Comparison of ENCODE assay signal across 8 cellular contexts in genomic region chr15:52678036-52678467, GRCh38. TPM values are rescaled to one million over a fixed set of nuclear protein-coding genes. Genes with fewer than 3 reads are reported as not detected.
DNase-seq lines count a peak whose midpoint lies in the region; ATAC-seq, FAIRE-seq and TF ChIP-seq lines count a peak whose summit lies in the region.

No MANE protein-coding gene starts in this region.

- no TSS peak for BruUV-seq in GM12878 (replicated peaks; lab: Mats Ljungman, UMichigan)

- TF ChIP-seq CTCF in GM12878 (IDR thresholded peaks at IDR 0.05 in 2 of 3, conservative IDR thresholded peaks at IDR 0.05 in 1 of 3; ENCODE audit: control insufficient read depth in 2 of 3, extremely low read depth in 1 of 3, insufficient read depth in 1 of 3, low read depth in 3 of 3, low read length in 3 of 3) (peak in 2 of 3 experiments; percentile 17 to 34; a peak in 3 of 6 replicates), sigmoid colon (IDR thresholded peaks at IDR 0.05) (no peak)

- H3K4me3 ChIP-seq in HUES64 (ENCODE audit: low read length) (peak overlapping the region; percentile 93), GM12878 (peak overlapping the region; percentile 93), iPS-11a (ENCODE audit: low read depth, low read length) (peak overlapping the region; percentile 84), sigmoid colon (peak overlapping the region; percentile 66 to 98 (median 93))

- H3K9me3 ChIP-seq in HUES64 (ENCODE audit: insufficient read depth, low read depth, low read length) (no peaks in the 10 kb centered on the region), GM12878 (replicated peaks; ENCODE audit: control insufficient read depth, insufficient read depth, low read length) (no peaks in the 10 kb centered on the region), sigmoid colon (no peaks in the 10 kb centered on the region)

- H2AFZ ChIP-seq in GM12878 (ENCODE audit: control insufficient read depth, low read depth, low read length), result peak overlapping the region; percentile 83

- 0 out of 4 replicates have a peak, but pooled peaks of 1 of the 2 experiments have one; percentile 29 for TF ChIP-seq EP300 in GM12878 (IDR thresholded peaks at IDR 0.05; ENCODE audit: borderline replicate concordance in 1 of 2, control insufficient read depth in 1 of 2, low read depth in 2 of 2, low read length in 2 of 2)
- no peak for TF ChIP-seq EP300 in sigmoid colon (IDR thresholded peaks at IDR 0.05)

- H3K9ac ChIP-seq in HUES64 (ENCODE audit: low read depth, low read length), result peak overlapping the region; percentile 61
- peak overlapping the region; percentile 85 for H3K9ac ChIP-seq in GM12878 (ENCODE audit: control insufficient read depth, insufficient read depth, low read length)

- FAIRE-seq in GM12878 (lab: Jason Lieb, UNC), result no peak

- TF ChIP-seq RAD21 in GM12878 (IDR thresholded peaks at IDR 0.05; ENCODE audit: insufficient read depth, low read depth, low read length), result peak; percentile 43; the same call in 1 of the 2 replicates

- intact Hi-C loops in GM12878 (cut with micrococcal nuclease; ENCODE audit: unreplicated experiment), result loop anchor here (2.0 to 10.0 kb wide), 4 partner anchors 54 to 347 kb away; partner anchors contain the start of gene ARPP19
- intact Hi-C loops in sigmoid colon (cut with DNase I), result loop anchor here (2.0 kb wide), 2 partner anchors 25 to 149 kb away; partner anchors contain the start of gene MYO5A

- ATAC-seq in GM19463 (IDR thresholded peaks at IDR 0.05; ENCODE audit: unreplicated experiment) (peak; percentile 34), GM12878 (peak; percentile 65)

- peak; percentile 50 for DNase-seq in COLO668 (lab: John Stamatoyannopoulos, UW; ENCODE audit: unreplicated experiment)
- peak; percentile 29 for DNase-seq in T-helper 22 cell (ENCODE audit: low read depth)
- no peak for DNase-seq in GM12878 (ENCODE audit: low read depth, low spot score)
- peak; percentile 84 for DNase-seq in sigmoid colon
- no peak for DNase-seq in OCI-M2 (lab: John Stamatoyannopoulos, UW; ENCODE audit: unreplicated experiment)

- H3K27ac ChIP-seq in HUES64 (ENCODE audit: low read depth, low read length) (peak overlapping the region; percentile 72; the same call in 1 of the 2 replicates), GM12878 (ENCODE audit: control insufficient read depth, insufficient read depth) (peak overlapping the region; percentile 84), sigmoid colon (peak overlapping the region; percentile 89 to 100 (median 98))

- H3K36me3 ChIP-seq in HUES64 (ENCODE audit: insufficient read depth, low read length) (no peaks in the 10 kb centered on the region; the same call in 1 of the 2 replicates), GM12878 (ENCODE audit: control insufficient read depth in 2 of 2, insufficient read depth in 2 of 2, low read length in 1 of 2) (no peaks in the 10 kb centered on the region; a peak in 1 of 4 replicates), sigmoid colon (peaks cover 0 to 38% (median 5%) of the 10 kb centered on the region in 4 donors)

- H3K4me2 ChIP-seq in GM12878 (ENCODE audit: control insufficient read depth, insufficient read depth), result peak overlapping the region; percentile 94

- H4K20me1 ChIP-seq in GM12878 (ENCODE audit: control insufficient read depth, insufficient read depth), result no peaks in the 10 kb centered on the region

- H3K27me3 ChIP-seq in HUES64 (ENCODE audit: insufficient read depth, low read length), result peaks cover 13% of the 10 kb centered on the region; the same call in 1 of the 2 replicates
- H3K27me3 ChIP-seq in GM12878 (replicated peaks in 1 of 2; ENCODE audit: control insufficient read depth in 2 of 2, insufficient read depth in 2 of 2, low read length in 1 of 2), result no peaks in the 10 kb centered on the region
- H3K27me3 ChIP-seq in sigmoid colon, result no peaks in the 10 kb centered on the region

- H3K79me2 ChIP-seq in GM12878 (ENCODE audit: control insufficient read depth, insufficient read depth, low read length), result peaks cover 25% of the 10 kb centered on the region

- SMC1A ChIA-PET in GM12878 (lab: Charles Lee; ENCODE audit: uncharacterized antibody, unreplicated experiment), result interaction anchor here (0.8 to 2.8 kb wide), 14 partner anchors 12 to 421 kb away, joined by 3 to 13 read pairs (median 4); no protein-coding TSS in a partner anchor

- TF ChIP-seq POLR2A in GM12878 (IDR thresholded peaks at IDR 0.05; ENCODE audit: low read depth, low read length), result no peak
- TF ChIP-seq POLR2A in sigmoid colon (IDR thresholded peaks at IDR 0.05), result no peak

- WGBS in HUES64, result 7% methylated on average over 13 of the region's 13 CpGs
- WGBS in GM12878 (ENCODE audit: insufficient coverage, insufficient replicate concordance, low lambda C conversion rate, missing lambda C conversion rate), result 0% methylated on average over 13 of the region's 13 CpGs
- WGBS in sigmoid colon, 2 donors, result 0 to 1% methylated on average over 13 of the region's 13 CpGs

- CTCF ChIA-PET in GM12878 (lab: Yijun Ruan, JAX), result interaction anchor here (0.7 to 1.8 kb wide), 6 partner anchors 9 to 212 kb away, joined by 3 to 8 read pairs (median 4); partner anchors contain the start of gene MYO5A

- RAD21 ChIA-PET in GM12878 (lab: Charles Lee; ENCODE audit: unreplicated experiment), result interaction anchor here (0.8 to 1.2 kb wide), 9 partner anchors 57 to 423 kb away, joined by 3 to 6 read pairs (median 4); partner anchors contain the start of gene MYO5A

- POLR2A ChIA-PET in GM12878 (lab: Charles Lee), result no interaction called here

- peaks cover 17% of the 10 kb centered on the region for H3K4me1 ChIP-seq in HUES64 (ENCODE audit: insufficient read depth, low read length)
- H3K4me1 ChIP-seq in GM12878 (ENCODE audit: control insufficient read depth, insufficient read depth, low read length), result peaks cover 40% of the 10 kb centered on the region
- peaks cover 0 to 58% (median 44%) of the 10 kb centered on the region in 4 donors for H3K4me1 ChIP-seq in sigmoid colon

- in situ Hi-C loops in GM12878 (cut with MboI), result no loop called here

TF ChIP-seq in GM12878, 131 proteins besides CTCF, POLR2A, EP300 and RAD21 (continues in another document):
- TF ChIP-seq NRF1 (conservative IDR thresholded peaks at IDR 0.05; ENCODE audit: low read depth, low read length) (no peak), NFXL1 (IDR thresholded peaks at IDR 0.05; ENCODE audit: borderline replicate concordance) (no peak), RBBP5 (conservative IDR thresholded peaks at IDR 0.05) (no peak), PAX8 (IDR thresholded peaks at IDR 0.05) (no peak), ZNF24 (IDR thresholded peaks at IDR 0.05) (no peak), SMARCA5 (IDR thresholded peaks at IDR 0.05) (0 out of 2 replicates have a peak, but pooled peaks have one; percentile 29), KDM1A (IDR thresholded peaks at IDR 0.05; ENCODE audit: borderline replicate concordance) (no peak), YY1 (IDR thresholded peaks at IDR 0.05; ENCODE audit: low read depth, low read length) (0 out of 2 replicates have a peak, but pooled peaks have one; percentile 18), MXI1 (IDR thresholded peaks at IDR 0.05; ENCODE audit: low read depth, low read length) (peak; percentile 59; the same call in 1 of the 2 replicates)
- TF ChIP-seq, protein P1, sequence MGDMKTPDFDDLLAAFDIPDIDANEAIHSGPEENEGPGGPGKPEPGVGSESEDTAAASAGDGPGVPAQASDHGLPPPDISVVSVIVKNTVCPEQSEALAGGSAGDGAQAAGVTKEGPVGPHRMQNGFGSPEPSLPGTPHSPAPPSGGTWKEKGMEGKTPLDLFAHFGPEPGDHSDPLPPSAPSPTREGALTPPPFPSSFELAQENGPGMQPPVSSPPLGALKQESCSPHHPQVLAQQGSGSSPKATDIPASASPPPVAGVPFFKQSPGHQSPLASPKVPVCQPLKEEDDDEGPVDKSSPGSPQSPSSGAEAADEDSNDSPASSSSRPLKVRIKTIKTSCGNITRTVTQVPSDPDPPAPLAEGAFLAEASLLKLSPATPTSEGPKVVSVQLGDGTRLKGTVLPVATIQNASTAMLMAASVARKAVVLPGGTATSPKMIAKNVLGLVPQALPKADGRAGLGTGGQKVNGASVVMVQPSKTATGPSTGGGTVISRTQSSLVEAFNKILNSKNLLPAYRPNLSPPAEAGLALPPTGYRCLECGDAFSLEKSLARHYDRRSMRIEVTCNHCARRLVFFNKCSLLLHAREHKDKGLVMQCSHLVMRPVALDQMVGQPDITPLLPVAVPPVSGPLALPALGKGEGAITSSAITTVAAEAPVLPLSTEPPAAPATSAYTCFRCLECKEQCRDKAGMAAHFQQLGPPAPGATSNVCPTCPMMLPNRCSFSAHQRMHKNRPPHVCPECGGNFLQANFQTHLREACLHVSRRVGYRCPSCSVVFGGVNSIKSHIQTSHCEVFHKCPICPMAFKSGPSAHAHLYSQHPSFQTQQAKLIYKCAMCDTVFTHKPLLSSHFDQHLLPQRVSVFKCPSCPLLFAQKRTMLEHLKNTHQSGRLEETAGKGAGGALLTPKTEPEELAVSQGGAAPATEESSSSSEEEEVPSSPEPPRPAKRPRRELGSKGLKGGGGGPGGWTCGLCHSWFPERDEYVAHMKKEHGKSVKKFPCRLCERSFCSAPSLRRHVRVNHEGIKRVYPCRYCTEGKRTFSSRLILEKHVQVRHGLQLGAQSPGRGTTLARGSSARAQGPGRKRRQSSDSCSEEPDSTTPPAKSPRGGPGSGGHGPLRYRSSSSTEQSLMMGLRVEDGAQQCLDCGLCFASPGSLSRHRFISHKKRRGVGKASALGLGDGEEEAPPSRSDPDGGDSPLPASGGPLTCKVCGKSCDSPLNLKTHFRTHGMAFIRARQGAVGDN (IDR thresholded peaks at IDR 0.05), result peak; percentile 16; the same call in 1 of the 2 replicates

RNA-seq across cellular contexts. Expression of gene ATOSA, which starts 1.1 kb away (rescaled TPM):
- 3.6 TPM for polyA plus RNA-seq in HUES64 (2013, experiment 1 of 2)
- 5.8 TPM for polyA plus RNA-seq in HUES64 (2013, experiment 2 of 2)
- total RNA-seq in GM12878 (2013; cell fraction: nucleolus; rRNA removed), result 77.2 and 81.1 TPM in 2 replicates
- total RNA-seq in GM12878 (2014; rRNA removed), result 15.9 and 17.0 TPM in 2 replicates
- total RNA-seq in GM12878 (2014; rRNA removed; fragmentation: Illumina TruSeq; extraction: Trizol), result 15.7 and 18.3 TPM in 2 replicates
- 18.1 and 19.5 TPM in 2 replicates for total RNA-seq in GM12878 (2021)
- polyA plus RNA-seq in GM12878 (2011; ENCODE audit: low read depth), result 16.8 TPM
- polyA plus RNA-seq in GM12878 (2011; rRNA removed), result 23.3 and 32.2 TPM in 2 replicates
- polyA plus RNA-seq in GM12878 (2011; cell fraction: cytosol; rRNA removed), result 7.7 and 9.4 TPM in 2 replicates
- 31.4 and 32.0 TPM in 2 replicates for polyA plus RNA-seq in GM12878 (2011; cell fraction: nucleus; rRNA removed)
- 24.6 and 25.0 TPM in 2 replicates for polyA plus RNA-seq in GM12878 (2012)
- 24.3 and 34.3 TPM in 2 replicates for polyA plus RNA-seq in GM12878 (2014; fragmentation: Illumina TruSeq; extraction: Trizol)
- 1 to 10 TPM; 6.8 to 7.9 TPM for polyA plus RNA-seq in GM12878 (2014; fragmentation: Nextera tagmentation; extraction: Ambion mirVana)
- 13.6 and 14.7 TPM in 2 replicates for polyA plus RNA-seq in GM12878 (2014; rRNA removed)
- 1 to 10 TPM; 9.2 to 9.8 TPM for polyA plus RNA-seq in GM12878 (2016; fragmentation: Nextera tagmentation; extraction: Ambion mirVana)
- 23.2 and 28.2 TPM in 2 replicates for polyA minus RNA-seq in GM12878 (2011; rRNA and poly(A)+ RNA removed)
- 8.4 and 13.4 TPM in 2 replicates for polyA minus RNA-seq in GM12878 (2011; cell fraction: cytosol; rRNA and poly(A)+ RNA removed)
- polyA minus RNA-seq in GM12878 (2011; cell fraction: nucleus; rRNA and poly(A)+ RNA removed), result 24.8 and 37.1 TPM in 2 replicates
- total RNA-seq in sigmoid colon, result 10 to 100 TPM; 50.1 to 90.3 (median 82.2) TPM
- polyA plus RNA-seq in sigmoid colon, result 10 to 100 TPM; 21.0 to 26.1 (median 25.5) TPM

Comparison
In these comparisons a context has a peak if more than half of its experiments do, and no peak if none do; other contexts are left out.
1. DNase-seq: peak in COLO668 (single experiment), T-helper 22 cell (single experiment) and sigmoid colon (single experiment); none in GM12878 (single experiment) and OCI-M2 (single experiment).
2. CTCF ChIP-seq: peak in GM12878 (2 of 3); none in sigmoid colon (0 of 4).
3. Peak in every context shown above with its lines, with median percentiles within 50 percentile points of each other: H3K27ac ChIP-seq and H3K4me3 ChIP-seq.